ENCODE assay signal across 30 cellular contexts in genomic region chr12:19409376-19409775, GRCh38. TPM values are rescaled to one million over a fixed set of nuclear protein-coding genes. Genes with fewer than 3 reads are reported as not detected.
DNase-seq lines count a peak whose midpoint lies in the region; ATAC-seq and TF ChIP-seq lines count a peak whose summit lies in the region.
"Had no signal": no experiment of that assay in that cellular context is flagged by ENCODE, and none has a peak within 500 bp of the region (broad histone marks: within the 10 kb centered on the region; RNA-seq: fewer than 3 reads in every experiment).

No MANE protein-coding gene starts in this region.

- intact Hi-C loops in left ventricle myocardium inferior (cut with micrococcal nuclease) (no loop called here), ovary (cut with DNase I) (no loop called here)

- no peak for TF ChIP-seq POLR2A in ovary (IDR thresholded peaks at IDR 0.05)

- TF ChIP-seq CTCF in left ventricle myocardium inferior (IDR thresholded peaks at IDR 0.05; ENCODE audit: borderline replicate concordance) (no peak), right atrium auricular region (IDR thresholded peaks at IDR 0.05) (no peak), chondrocyte (IDR thresholded peaks at IDR 0.05) (no peak), ovary (IDR thresholded peaks at IDR 0.05) (no peak)

- TF ChIP-seq EP300 in ovary (IDR thresholded peaks at IDR 0.05), result no peak

- WGBS in ovary, 3 donors, result 2% methylated on average over 3 of the region's 3 CpGs

- H3K36me3 ChIP-seq in left ventricle myocardium inferior (no peaks in the 10 kb centered on the region), right atrium auricular region (no peaks in the 10 kb centered on the region), ovary (no peaks in the 10 kb centered on the region)
- H3K36me3 ChIP-seq: lower lobe of right lung, sigmoid colon, SJSA1 had no signal

- peak overlapping the region; percentile 92 for H3K27ac Mint-ChIP-seq in chondrocyte (ENCODE audit: unreplicated experiment)
- H3K27ac Mint-ChIP-seq: activated CD8-positive, alpha-beta T cell treated with anti-CD3 and anti-CD28 coated beads for 36 hours; activated naive CD4-positive, alpha-beta T cell treated with anti-CD3 and anti-CD28 coated beads, Interleukin-2, amount 50 U/mL, for 72 hours; activated T-helper 2 cell treated with anti-CD3 and anti-CD28 coated beads, Interferon-gamma antibody, Interleukin-2, Interleukin-4, amounts not matched to agents 10 μg/mL and 5 μg/mL and 100 μg/mL, durations not matched to agents 14 hours and 24 hours and 36 hours; CD4-positive, CD25-positive, alpha-beta regulatory T cell; stimulated activated memory B cell treated with anti-CD40 and anti-IgM and Interleukin-4, amounts not matched to agents 10 μg/mL and 1 μg/mL and 100 μg/mL, for 72 hours; T-helper 1 cell treated with Interleukin-12 subunit alpha and Interleukin-12 subunit beta and Interleukin-4 antibody, amounts not matched to agents 30 μg/mL and 1 μg/mL, for 36 hours had no signal

- H3K36me3 Mint-ChIP-seq in chondrocyte (ENCODE audit: low read depth), result no peaks in the 10 kb centered on the region
- H3K36me3 Mint-ChIP-seq: CD4-positive, CD25-positive, alpha-beta regulatory T cell; stimulated activated memory B cell treated with anti-CD40 and anti-IgM and Interleukin-4, amounts not matched to agents 10 μg/mL and 1 μg/mL and 100 μg/mL, for 72 hours had no signal

- H3K4me3 ChIP-seq in left ventricle myocardium inferior, result no peak overlapping the region
- H3K4me3 ChIP-seq in right atrium auricular region, result no peak overlapping the region
- no peak overlapping the region for H3K4me3 ChIP-seq in ovary
- H3K4me3 ChIP-seq: lower lobe of right lung, sigmoid colon, SJSA1 had no signal

- H3K4me1 Mint-ChIP-seq in chondrocyte (ENCODE audit: low read depth), result peaks cover 31% of the 10 kb centered on the region
- H3K4me1 Mint-ChIP-seq: stimulated activated memory B cell treated with anti-CD40 and anti-IgM and Interleukin-4, amounts not matched to agents 10 μg/mL and 1 μg/mL and 100 μg/mL, for 72 hours had no signal

- DNase-seq in left ventricle myocardium inferior, result no peak
- no peak for DNase-seq in right atrium auricular region (ENCODE audit: low spot score)
- DNase-seq in chondrocyte (ENCODE audit: low spot score), result no peak
- peak; percentile 17 to 90 for DNase-seq in lung microvascular endothelial cell (ENCODE audit: low read depth in 2 of 2)
- DNase-seq in HuH-7 (ENCODE audit: low spot score), result no peak
- DNase-seq in ovary, result no peak
- no peak for DNase-seq in Kasumi-1 (lab: John Stamatoyannopoulos, UW)
- DNase-seq: activated CD4-positive, alpha-beta T cell treated with anti-CD3 and anti-CD28 coated beads for 1 hour; activated CD8-positive, alpha-beta T cell treated with anti-CD3 and anti-CD28 coated beads for 36 hours; aorta; caudate nucleus; CD4-positive, CD25-positive, alpha-beta regulatory T cell; glutamatergic neuron; H7; KG1; kidney; lower lobe of right lung; NCI-H1436; NCI-H2081 treated with DMSO at 0.1 percent for 48 hours; NCI-H774; sigmoid colon; stimulated activated CD4-positive, alpha-beta T cell treated with anti-CD3 and anti-CD28 coated beads, Interleukin-4, amount 100 ng/mL, for 4 hours; substantia nigra had no signal

- no peak for ATAC-seq in HG03108 (IDR thresholded peaks at IDR 0.05; ENCODE audit: unreplicated experiment)
- ATAC-seq: activated CD8-positive, alpha-beta T cell treated with anti-CD3 and anti-CD28 coated beads for 36 hours; activated naive CD4-positive, alpha-beta T cell treated with anti-CD3 and anti-CD28 coated beads, Interleukin-2, amount 50 U/mL, for 72 hours; stimulated activated memory B cell treated with anti-CD40 and anti-IgM and Interleukin-4, amounts not matched to agents 10 μg/mL and 1 μg/mL and 100 μg/mL, for 72 hours had no signal

- H3K9me3 ChIP-seq in left ventricle myocardium inferior (replicated peaks), result no peaks in the 10 kb centered on the region
- H3K9me3 ChIP-seq in right atrium auricular region, result no peaks in the 10 kb centered on the region
- H3K9me3 ChIP-seq in ovary, result no peaks in the 10 kb centered on the region
- H3K9me3 ChIP-seq: lower lobe of right lung, sigmoid colon, SJSA1 had no signal

- H3K9me3 Mint-ChIP-seq in chondrocyte (ENCODE audit: low read depth), result no peaks in the 10 kb centered on the region
- H3K9me3 Mint-ChIP-seq: activated T-helper 2 cell treated with anti-CD3 and anti-CD28 coated beads, Interferon-gamma antibody, Interleukin-2, Interleukin-4, amounts not matched to agents 10 μg/mL and 5 μg/mL and 100 μg/mL, durations not matched to agents 14 hours and 24 hours and 36 hours; CD4-positive, CD25-positive, alpha-beta regulatory T cell; stimulated activated memory B cell treated with anti-CD40 and anti-IgM and Interleukin-4, amounts not matched to agents 10 μg/mL and 1 μg/mL and 100 μg/mL, for 72 hours had no signal

- peaks cover 32% of the 10 kb centered on the region for H3K4me1 ChIP-seq in left ventricle myocardium inferior
- H3K4me1 ChIP-seq in right atrium auricular region, result peaks cover 0 to 22% of the 10 kb centered on the region in 2 donors
- peaks cover 2% of the 10 kb centered on the region for H3K4me1 ChIP-seq in ovary (ENCODE audit: insufficient read depth)
- H3K4me1 ChIP-seq: SJSA1 had no signal

- H3K27me3 ChIP-seq in left ventricle myocardium inferior (ENCODE audit: low read depth) (no peaks in the 10 kb centered on the region), right atrium auricular region (no peaks in the 10 kb centered on the region), ovary (no peaks in the 10 kb centered on the region)
- H3K27me3 ChIP-seq: sigmoid colon, SJSA1 had no signal

- H3K27me3 Mint-ChIP-seq in chondrocyte (ENCODE audit: low read depth), result no peaks in the 10 kb centered on the region
- H3K27me3 Mint-ChIP-seq: activated CD8-positive, alpha-beta T cell treated with anti-CD3 and anti-CD28 coated beads for 36 hours; stimulated activated memory B cell treated with anti-CD40 and anti-IgM and Interleukin-4, amounts not matched to agents 10 μg/mL and 1 μg/mL and 100 μg/mL, for 72 hours had no signal

- H3K27ac ChIP-seq in left ventricle myocardium inferior (replicated peaks) (peak overlapping the region; percentile 77), right atrium auricular region (peak overlapping the region in 1 of 2 donors; percentile 39), ovary (no peak overlapping the region)
- H3K27ac ChIP-seq: 22Rv1, lower lobe of right lung, SJSA1 had no signal

- H3K4me3 Mint-ChIP-seq in chondrocyte (ENCODE audit: unreplicated experiment), result peak overlapping the region; percentile 22
- H3K4me3 Mint-ChIP-seq: activated CD8-positive, alpha-beta T cell treated with anti-CD3 and anti-CD28 coated beads for 36 hours; CD4-positive, CD25-positive, alpha-beta regulatory T cell; stimulated activated memory B cell treated with anti-CD40 and anti-IgM and Interleukin-4, amounts not matched to agents 10 μg/mL and 1 μg/mL and 100 μg/mL, for 72 hours; T-helper 1 cell treated with Interleukin-12 subunit alpha and Interleukin-12 subunit beta and Interleukin-4 antibody, amounts not matched to agents 30 μg/mL and 1 μg/mL, for 36 hours had no signal

RNA-seq across cellular contexts. Expression of gene AEBP2, which starts 29.9 kb away (rescaled TPM):
- 22.8 TPM for total RNA-seq in left ventricle myocardium inferior
- 10 to 100 TPM; 14.2 to 15.4 TPM for total RNA-seq in right atrium auricular region
- 34.4 to 36.5 TPM (median 36.0 TPM) in 3 replicates for total RNA-seq in chondrocyte
- total RNA-seq in lung microvascular endothelial cell, result 14.2 and 27.4 TPM in 2 replicates
- 10 to 100 TPM; 27.9 to 62.4 (median 51.6) TPM for total RNA-seq in ovary
- 10 to 100 TPM; 22.4 to 33.7 TPM for polyA plus RNA-seq in ovary

Comparison
In these comparisons a context has a peak if more than half of its experiments do, and no peak if none do; other contexts are left out.
1. DNase-seq: peak in lung microvascular endothelial cell (2 of 2); none in left ventricle myocardium inferior (single experiment), right atrium auricular region (single experiment), chondrocyte (single experiment), HuH-7 (single experiment), ovary (0 of 5) and Kasumi-1 (0 of 2).